Comparison of ENCODE assay signal across 8 cellular contexts in the genomic region with DNA sequence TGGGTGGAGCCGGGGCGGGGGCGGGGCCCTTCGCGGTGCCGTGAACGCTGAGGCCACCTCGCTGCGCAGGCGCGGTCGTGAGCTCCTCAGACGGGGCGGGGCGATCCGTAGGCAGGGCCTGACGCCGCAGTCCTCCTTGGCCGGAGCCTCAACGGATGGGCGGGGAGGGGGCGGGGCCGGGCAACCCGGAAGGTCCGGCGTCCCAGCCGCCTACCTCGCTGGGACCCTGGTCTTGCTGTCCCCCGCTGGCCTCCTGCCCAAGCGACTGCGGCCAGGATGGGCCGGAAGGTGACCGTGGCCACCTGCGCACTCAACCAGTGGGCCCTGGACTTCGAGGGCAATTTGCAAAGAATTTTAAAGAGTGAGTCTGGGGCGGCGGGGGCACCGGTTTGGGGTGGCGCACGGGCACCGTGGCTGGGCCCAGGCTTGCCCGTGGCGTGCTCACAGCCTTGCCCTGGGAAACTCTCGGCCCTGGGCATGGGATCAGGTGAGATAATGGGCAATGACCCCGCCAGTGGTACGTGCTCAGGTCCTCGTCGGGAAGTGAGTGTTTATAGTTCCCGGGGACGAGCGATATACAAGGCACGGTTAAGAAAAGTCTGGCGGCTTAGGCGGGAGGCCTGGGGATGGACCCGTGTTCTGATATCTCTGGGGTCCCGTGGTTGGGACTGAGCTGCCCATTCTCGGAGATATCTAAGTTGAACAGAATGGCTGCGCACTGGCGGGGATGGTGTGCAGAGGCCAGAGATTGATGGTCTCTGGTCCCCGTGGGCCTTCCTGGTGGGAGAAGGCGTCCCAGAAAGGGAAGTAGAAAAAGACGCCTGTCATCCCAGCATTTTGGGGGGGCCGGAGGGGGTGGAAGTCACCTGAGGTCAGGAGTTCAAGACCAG. TPM values are rescaled to one million over a fixed set of nuclear protein-coding genes. Genes with fewer than 3 reads are reported as not detected.
DNase-seq lines count a peak whose midpoint lies in the region; ATAC-seq and TF ChIP-seq lines count a peak whose summit lies in the region.

A gene (plus strand): TSS at position 183 of the 890 bp plus-strand sequence. CDS start 94 bp downstream, at position 277.

- no peak for TF ChIP-seq CTCF in right lobe of liver (IDR thresholded peaks at IDR 0.05)

- H3K9me3 ChIP-seq in right lobe of liver = no peaks in the 10 kb centered on the region

- ATAC-seq in GM19324 (IDR thresholded peaks at IDR 0.05; ENCODE audit: low FRiP score, unreplicated experiment) (peak; percentile 57), HG03571 (IDR thresholded peaks at IDR 0.05; ENCODE audit: unreplicated experiment) (peak; percentile 47), right lobe of liver (peak; percentile 75 to 86 (median 82))

- intact Hi-C loops in right lobe of liver (cut with DNase I) = no loop called here

- DNase-seq in AML-193 (lab: John Stamatoyannopoulos, UW) = peak; percentile 78 to 84
- DNase-seq in NCI-H82 (lab: John Stamatoyannopoulos, UW) = peak; percentile 94
- DNase-seq in activated CD4-positive, alpha-beta T cell treated with anti-CD3 and anti-CD28 coated beads, Interleukin-2, amount 50 U/mL, for 48 hours = peak; percentile 97
- DNase-seq in dermis microvascular lymphatic vessel endothelial cell (ENCODE audit: low read depth in 2 of 2) = peak; percentile 79 to 95
- DNase-seq in right lobe of liver = peak; percentile 99
- peak; percentile 95 for DNase-seq in stimulated activated CD4-positive, alpha-beta T cell treated with anti-CD3 and anti-CD28 coated beads, Interleukin-4, amount 100 ng/mL, for 24 hours

- H3K4me1 ChIP-seq in right lobe of liver = peaks cover 3 to 36% (median 15%) of the 10 kb centered on the region in 4 donors

- no peaks in the 10 kb centered on the region for H3K27me3 ChIP-seq in right lobe of liver

- peaks cover 0 to 29% (median 9%) of the 10 kb centered on the region in 4 donors for H3K36me3 ChIP-seq in right lobe of liver

- peak within 1 kb of the TSS; percentile 66 to 83 (median 82) for H3K4me3 ChIP-seq in right lobe of liver

- peak; percentile 68 for TF ChIP-seq POLR2A in right lobe of liver (IDR thresholded peaks at IDR 0.05)

- peak within 1 kb of the TSS; percentile 54 to 85 (median 84) for H3K27ac ChIP-seq in right lobe of liver

- WGBS in right lobe of liver (ENCODE audit: insufficient coverage, low coverage, low lambda C conversion rate, missing lambda C conversion rate) = 5% methylated on average over 18 of the region's 63 CpGs

RNA-seq across cellular contexts. Expression of the gene that starts here (rescaled TPM):
- 60.5 and 88.1 TPM in 2 replicates for total RNA-seq in dermis microvascular lymphatic vessel endothelial cell
- 10 to 100 TPM; 26.4 to 54.7 (median 35.4) TPM for total RNA-seq in right lobe of liver

Comparison
In these comparisons a context has a peak if more than half of its experiments do, and no peak if none do; other contexts are left out.
1. Peak in every context shown above with its lines: DNase-seq, ATAC-seq, H3K4me3 ChIP-seq and H3K27ac ChIP-seq.